In genomic region chr11:124270886-124271285, GRCh38 we compare ENCODE assay signal across 8 cellular contexts. TPM values are rescaled to one million over a fixed set of nuclear protein-coding genes. Genes with fewer than 3 reads are reported as not detected.
"Had no signal": no experiment of that assay in that cellular context is flagged by ENCODE, and none has a peak within 500 bp of the region (broad histone marks: within the 10 kb centered on the region; RNA-seq: fewer than 3 reads in every experiment).

No MANE protein-coding gene starts in this region.

RNA-seq across cellular contexts. Expression of gene OR8G5, which starts 14.7 kb away (rescaled TPM):
- total RNA-seq: activated CD4-positive, alpha-beta memory T cell treated with anti-CD3 and anti-CD28 coated beads for 36 hours; activated CD4-positive, alpha-beta T cell treated with anti-CD3 and anti-CD28 coated beads, Interleukin-2, amount 10 ng/mL, durations not matched to agents 7 days and 5 days; activated naive CD4-positive, alpha-beta T cell treated with anti-CD3 and anti-CD28 coated beads, Interleukin-2, amount 50 U/mL, for 72 hours; activated T-cell treated with anti-CD3 and anti-CD28 coated beads, Interleukin-2, amount 50 U/mL, for 4 hours; ascending aorta; cardiac muscle cell; OCI-LY7; SK-MEL-5 had no signal
- polyA plus RNA-seq: cardiac muscle cell had no signal

RNA-seq across cellular contexts. Expression of gene OR8G1, which starts 30.0 kb away (rescaled TPM):
- total RNA-seq: activated CD4-positive, alpha-beta memory T cell treated with anti-CD3 and anti-CD28 coated beads for 36 hours; activated CD4-positive, alpha-beta T cell treated with anti-CD3 and anti-CD28 coated beads, Interleukin-2, amount 10 ng/mL, durations not matched to agents 7 days and 5 days; activated naive CD4-positive, alpha-beta T cell treated with anti-CD3 and anti-CD28 coated beads, Interleukin-2, amount 50 U/mL, for 72 hours; activated T-cell treated with anti-CD3 and anti-CD28 coated beads, Interleukin-2, amount 50 U/mL, for 4 hours; ascending aorta; cardiac muscle cell; OCI-LY7; SK-MEL-5 had no signal
- polyA plus RNA-seq: cardiac muscle cell had no signal

RNA-seq across cellular contexts. Expression of gene OR8D1, which starts 42.9 kb away (rescaled TPM):
- total RNA-seq: activated CD4-positive, alpha-beta memory T cell treated with anti-CD3 and anti-CD28 coated beads for 36 hours; activated CD4-positive, alpha-beta T cell treated with anti-CD3 and anti-CD28 coated beads, Interleukin-2, amount 10 ng/mL, durations not matched to agents 7 days and 5 days; activated naive CD4-positive, alpha-beta T cell treated with anti-CD3 and anti-CD28 coated beads, Interleukin-2, amount 50 U/mL, for 72 hours; activated T-cell treated with anti-CD3 and anti-CD28 coated beads, Interleukin-2, amount 50 U/mL, for 4 hours; ascending aorta; cardiac muscle cell; OCI-LY7; SK-MEL-5 had no signal
- polyA plus RNA-seq: cardiac muscle cell had no signal

RNA-seq across cellular contexts. Expression of gene OR8D2, which starts 49.1 kb away (rescaled TPM):
- total RNA-seq: activated CD4-positive, alpha-beta memory T cell treated with anti-CD3 and anti-CD28 coated beads for 36 hours; activated CD4-positive, alpha-beta T cell treated with anti-CD3 and anti-CD28 coated beads, Interleukin-2, amount 10 ng/mL, durations not matched to agents 7 days and 5 days; activated naive CD4-positive, alpha-beta T cell treated with anti-CD3 and anti-CD28 coated beads, Interleukin-2, amount 50 U/mL, for 72 hours; activated T-cell treated with anti-CD3 and anti-CD28 coated beads, Interleukin-2, amount 50 U/mL, for 4 hours; ascending aorta; cardiac muscle cell; OCI-LY7; SK-MEL-5 had no signal
- polyA plus RNA-seq: cardiac muscle cell had no signal
